ENCODE assay signal across 12 cellular contexts in the genomic region with DNA sequence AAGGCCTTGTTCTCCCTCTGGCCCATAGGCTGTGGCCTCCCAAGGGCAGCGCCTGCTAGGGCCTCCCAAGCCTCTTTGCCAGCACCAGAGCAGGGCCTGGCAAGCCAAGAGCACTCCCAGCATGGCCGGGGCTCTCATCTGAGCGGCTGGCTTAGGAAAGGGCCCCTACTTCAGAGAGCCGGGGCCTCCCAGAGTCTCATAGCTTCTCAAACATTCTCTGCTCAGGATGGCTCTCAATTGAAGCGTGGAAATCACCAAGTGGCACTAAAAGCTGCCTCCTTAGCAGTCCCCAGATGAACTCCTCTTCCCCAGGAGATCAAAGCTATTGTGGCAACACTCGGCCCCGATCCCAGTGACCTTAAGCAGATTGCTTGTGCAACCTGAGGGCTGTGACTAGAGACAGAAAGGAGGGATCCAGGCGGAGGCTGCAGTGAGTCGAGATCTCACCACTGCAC.
A peak's percentile ranks its signal among the peaks of the same experiment; 100 is the strongest.
DNase-seq lines count a peak whose midpoint lies in the region; ATAC-seq, FAIRE-seq and TF ChIP-seq lines count a peak whose summit lies in the region.
"Had no signal": no experiment of that assay in that cellular context is flagged by ENCODE, and none has a peak within 500 bp of the region (broad histone marks: within the 10 kb centered on the region; RNA-seq: fewer than 3 reads in every experiment).

No MANE protein-coding gene starts in this region.

- H2AFZ ChIP-seq in astrocyte (ENCODE audit: low read depth, low read length), result no peak overlapping the region

- no peak overlapping the region for H3K4me3 Mint-ChIP-seq in astrocyte (ENCODE audit: unreplicated experiment)
- H3K4me3 Mint-ChIP-seq in stimulated activated memory B cell treated with anti-CD40 and anti-IgM and Interleukin-4, amounts not matched to agents 10 μg/mL and 1 μg/mL and 100 μg/mL, for 72 hours, result no peak overlapping the region
- H3K4me3 Mint-ChIP-seq in progenitor cell of endocrine pancreas (ENCODE audit: low read depth), result no peak overlapping the region
- H3K4me3 Mint-ChIP-seq in activated CD8-positive, alpha-beta T cell treated with anti-CD3 and anti-CD28 coated beads for 36 hours, result no peak overlapping the region

- H3K27ac Mint-ChIP-seq in astrocyte (ENCODE audit: unreplicated experiment) (peak overlapping the region; percentile 20), progenitor cell of endocrine pancreas (no peak overlapping the region)
- peak overlapping the region; percentile 48 for H3K27ac Mint-ChIP-seq in stimulated activated memory B cell treated with anti-CD40 and anti-IgM and Interleukin-4, amounts not matched to agents 10 μg/mL and 1 μg/mL and 100 μg/mL, for 72 hours
- no peak overlapping the region for H3K27ac Mint-ChIP-seq in activated CD8-positive, alpha-beta T cell treated with anti-CD3 and anti-CD28 coated beads for 36 hours

- POLR2A ChIA-PET in activated CD8-positive, alpha-beta T cell treated with anti-CD3 and anti-CD28 coated beads for 36 hours (lab: Charles Lee), result interaction anchor here (1.2 to 2.6 kb wide), 2 partner anchors 13 to 43 kb away, joined by 5 to 13 read pairs; no protein-coding TSS in a partner anchor

- no peaks in the 10 kb centered on the region for H3K27me3 ChIP-seq in astrocyte (ENCODE audit: insufficient read depth, low read length)
- no peaks in the 10 kb centered on the region for H3K27me3 ChIP-seq in left lung
- H3K27me3 ChIP-seq: right lobe of liver had no signal

- H3K36me3 Mint-ChIP-seq in astrocyte (ENCODE audit: low read depth, unreplicated experiment) (peaks cover 13% of the 10 kb centered on the region), progenitor cell of endocrine pancreas (ENCODE audit: insufficient read depth) (peaks cover 2% of the 10 kb centered on the region)
- H3K36me3 Mint-ChIP-seq in stimulated activated memory B cell treated with anti-CD40 and anti-IgM and Interleukin-4, amounts not matched to agents 10 μg/mL and 1 μg/mL and 100 μg/mL, for 72 hours, result peaks cover 50% of the 10 kb centered on the region
- H3K36me3 Mint-ChIP-seq in activated CD8-positive, alpha-beta T cell treated with anti-CD3 and anti-CD28 coated beads for 36 hours (ENCODE audit: low read depth), result peaks cover 17% of the 10 kb centered on the region

- FAIRE-seq in astrocyte (lab: Jason Lieb, UNC), result no peak

- H3K4me1 Mint-ChIP-seq in astrocyte (ENCODE audit: low read depth, unreplicated experiment) (peaks cover 11% of the 10 kb centered on the region), progenitor cell of endocrine pancreas (ENCODE audit: low read depth) (peaks cover 20% of the 10 kb centered on the region)
- peaks cover 87% of the 10 kb centered on the region for H3K4me1 Mint-ChIP-seq in stimulated activated memory B cell treated with anti-CD40 and anti-IgM and Interleukin-4, amounts not matched to agents 10 μg/mL and 1 μg/mL and 100 μg/mL, for 72 hours
- peaks cover 87% of the 10 kb centered on the region for H3K4me1 Mint-ChIP-seq in activated CD8-positive, alpha-beta T cell treated with anti-CD3 and anti-CD28 coated beads for 36 hours (ENCODE audit: low read depth)

- H3K27me3 Mint-ChIP-seq in astrocyte (ENCODE audit: low read depth, unreplicated experiment) (no peaks in the 10 kb centered on the region), progenitor cell of endocrine pancreas (no peaks in the 10 kb centered on the region)
- H3K27me3 Mint-ChIP-seq in stimulated activated memory B cell treated with anti-CD40 and anti-IgM and Interleukin-4, amounts not matched to agents 10 μg/mL and 1 μg/mL and 100 μg/mL, for 72 hours, result no peaks in the 10 kb centered on the region
- no peaks in the 10 kb centered on the region for H3K27me3 Mint-ChIP-seq in activated CD8-positive, alpha-beta T cell treated with anti-CD3 and anti-CD28 coated beads for 36 hours

- ATAC-seq in left lung, result peak; percentile 78
- no peak for ATAC-seq in stimulated activated memory B cell treated with anti-CD40 and anti-IgM and Interleukin-4, amounts not matched to agents 10 μg/mL and 1 μg/mL and 100 μg/mL, for 72 hours
- ATAC-seq in activated CD8-positive, alpha-beta T cell treated with anti-CD3 and anti-CD28 coated beads for 36 hours, result no peak
- ATAC-seq: Panc1 had no signal

- H3K9me3 Mint-ChIP-seq in astrocyte (ENCODE audit: unreplicated experiment) (no peaks in the 10 kb centered on the region), progenitor cell of endocrine pancreas (ENCODE audit: low read depth) (no peaks in the 10 kb centered on the region)
- no peaks in the 10 kb centered on the region for H3K9me3 Mint-ChIP-seq in stimulated activated memory B cell treated with anti-CD40 and anti-IgM and Interleukin-4, amounts not matched to agents 10 μg/mL and 1 μg/mL and 100 μg/mL, for 72 hours
- H3K9me3 Mint-ChIP-seq in activated CD8-positive, alpha-beta T cell treated with anti-CD3 and anti-CD28 coated beads for 36 hours, result no peaks in the 10 kb centered on the region

- CTCF ChIA-PET in activated CD8-positive, alpha-beta T cell treated with anti-CD3 and anti-CD28 coated beads for 36 hours (lab: Charles Lee), result interaction anchor here (1.3 to 5.2 kb wide), 2 partner anchors 14 to 66 kb away, joined by 3 to 32 read pairs; no protein-coding TSS in a partner anchor

- no peak for TF ChIP-seq CTCF in astrocyte (IDR thresholded peaks at IDR 0.05; ENCODE audit: insufficient read depth, low read depth, low read length)
- no peak for TF ChIP-seq CTCF in left lung (IDR thresholded peaks at IDR 0.05)
- no peak for TF ChIP-seq CTCF in progenitor cell of endocrine pancreas (IDR thresholded peaks at IDR 0.05; ENCODE audit: unreplicated experiment)
- TF ChIP-seq CTCF in activated CD8-positive, alpha-beta T cell treated with anti-CD3 and anti-CD28 coated beads for 36 hours (IDR thresholded peaks at IDR 0.05), result no peak

- H4K20me1 ChIP-seq in astrocyte (ENCODE audit: insufficient read depth, low read length), result peaks cover 90% of the 10 kb centered on the region

- no peak overlapping the region for H3K4me3 ChIP-seq in astrocyte (ENCODE audit: insufficient read depth, low read depth, low read length)
- no peak overlapping the region for H3K4me3 ChIP-seq in left lung
- H3K4me3 ChIP-seq: right lobe of liver had no signal

- H3K9ac ChIP-seq in astrocyte (ENCODE audit: low read length), result no peak overlapping the region

- H3K27ac ChIP-seq in astrocyte (ENCODE audit: low read depth, low read length) (no peak overlapping the region), left lung (peak overlapping the region; percentile 30 to 57)
- H3K27ac ChIP-seq: right lobe of liver had no signal

- H3K36me3 ChIP-seq in astrocyte (ENCODE audit: insufficient read depth, low read length), result no peaks in the 10 kb centered on the region
- H3K36me3 ChIP-seq in left lung, result no peaks in the 10 kb centered on the region
- H3K36me3 ChIP-seq: right lobe of liver had no signal

- intact Hi-C loops in left lung (cut with DNase I), result no loop called here
- intact Hi-C loops in activated CD8-positive, alpha-beta T cell treated with anti-CD3 and anti-CD28 coated beads for 36 hours (cut with micrococcal nuclease), result no loop called here

- H3K9me3 ChIP-seq in astrocyte (ENCODE audit: insufficient read depth, low read depth, low read length) (no peaks in the 10 kb centered on the region), left lung (no peaks in the 10 kb centered on the region)
- H3K9me3 ChIP-seq: right lobe of liver had no signal

- DNase-seq in NCI-H2227 (lab: John Stamatoyannopoulos, UW; ENCODE audit: unreplicated experiment), result peak; percentile 11
- no peak for DNase-seq in NCI-H2227 treated with DMSO at 0.1 percent for 48 hours (lab: John Stamatoyannopoulos, UW)
- DNase-seq in astrocyte (ENCODE audit: low read depth), result no peak
- peak; percentile 64 for DNase-seq in left lung
- no peak for DNase-seq in progenitor cell of endocrine pancreas (ENCODE audit: low spot score, unreplicated experiment)
- DNase-seq in NCI-H524 treated with DMSO at 0.1 percent for 48 hours (lab: John Stamatoyannopoulos, UW), result no peak
- no peak for DNase-seq in activated CD8-positive, alpha-beta T cell treated with anti-CD3 and anti-CD28 coated beads for 36 hours
- DNase-seq: DMS 273 treated with DMSO at 0.1 percent for 48 hours, T-helper 9 cell had no signal

- peaks cover 8% of the 10 kb centered on the region for H3K79me2 ChIP-seq in astrocyte (ENCODE audit: insufficient read depth, low read length)

- H3K4me2 ChIP-seq in astrocyte (ENCODE audit: low read length), result no peak overlapping the region

- H3K4me1 ChIP-seq in astrocyte (ENCODE audit: insufficient read depth, low read length) (no peaks in the 10 kb centered on the region), left lung (peaks cover 23 to 95% of the 10 kb centered on the region in 2 donors)

Comparison
In these comparisons a context has a peak if more than half of its experiments do, and no peak if none do; other contexts are left out.
1. DNase-seq: peak in NCI-H2227 (single experiment) and left lung (2 of 2); none in NCI-H2227 treated with DMSO at 0.1 percent for 48 hours (single experiment), astrocyte (single experiment), progenitor cell of endocrine pancreas (single experiment), NCI-H524 treated with DMSO at 0.1 percent for 48 hours (single experiment) and activated CD8-positive, alpha-beta T cell treated with anti-CD3 and anti-CD28 coated beads for 36 hours (single experiment).
2. H3K27ac Mint-ChIP-seq: peak in astrocyte (single experiment) and stimulated activated memory B cell treated with anti-CD40 and anti-IgM and Interleukin-4, amounts not matched to agents 10 μg/mL and 1 μg/mL and 100 μg/mL, for 72 hours (single experiment); none in progenitor cell of endocrine pancreas (single experiment) and activated CD8-positive, alpha-beta T cell treated with anti-CD3 and anti-CD28 coated beads for 36 hours (single experiment).